ENCODE assay signal across 1 cellular context in the genomic region with DNA sequence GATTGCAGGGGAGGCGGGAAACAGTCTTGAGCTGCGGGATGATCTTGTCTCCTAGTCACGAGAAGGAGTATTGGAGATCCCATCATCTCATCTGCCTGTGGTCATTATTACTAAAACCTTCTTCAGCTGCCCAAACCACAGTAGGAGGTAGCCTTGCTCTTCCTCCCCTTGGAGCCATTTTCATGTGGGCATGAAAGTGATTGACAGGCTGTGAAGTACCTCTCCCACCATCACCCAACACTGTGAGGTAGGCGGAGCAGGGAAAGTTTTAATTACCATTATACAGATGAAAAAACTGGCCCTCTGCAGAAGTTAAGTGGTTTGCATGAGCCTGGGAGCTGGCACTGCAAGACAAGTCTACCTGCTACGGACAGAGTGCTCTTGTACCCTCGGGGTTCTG.
TF ChIP-seq lines count a peak whose summit lies in the region.

No MANE protein-coding gene starts in this region.

TF ChIP-seq in K562, 482 proteins besides CTCF, POLR2A, EP300 and RAD21 (continued from another document):
- no peak for TF ChIP-seq BRF1 (IDR thresholded peaks at IDR 0.05; ENCODE audit: borderline replicate concordance, extremely low read depth, insufficient read length)
